In the genomic region with DNA sequence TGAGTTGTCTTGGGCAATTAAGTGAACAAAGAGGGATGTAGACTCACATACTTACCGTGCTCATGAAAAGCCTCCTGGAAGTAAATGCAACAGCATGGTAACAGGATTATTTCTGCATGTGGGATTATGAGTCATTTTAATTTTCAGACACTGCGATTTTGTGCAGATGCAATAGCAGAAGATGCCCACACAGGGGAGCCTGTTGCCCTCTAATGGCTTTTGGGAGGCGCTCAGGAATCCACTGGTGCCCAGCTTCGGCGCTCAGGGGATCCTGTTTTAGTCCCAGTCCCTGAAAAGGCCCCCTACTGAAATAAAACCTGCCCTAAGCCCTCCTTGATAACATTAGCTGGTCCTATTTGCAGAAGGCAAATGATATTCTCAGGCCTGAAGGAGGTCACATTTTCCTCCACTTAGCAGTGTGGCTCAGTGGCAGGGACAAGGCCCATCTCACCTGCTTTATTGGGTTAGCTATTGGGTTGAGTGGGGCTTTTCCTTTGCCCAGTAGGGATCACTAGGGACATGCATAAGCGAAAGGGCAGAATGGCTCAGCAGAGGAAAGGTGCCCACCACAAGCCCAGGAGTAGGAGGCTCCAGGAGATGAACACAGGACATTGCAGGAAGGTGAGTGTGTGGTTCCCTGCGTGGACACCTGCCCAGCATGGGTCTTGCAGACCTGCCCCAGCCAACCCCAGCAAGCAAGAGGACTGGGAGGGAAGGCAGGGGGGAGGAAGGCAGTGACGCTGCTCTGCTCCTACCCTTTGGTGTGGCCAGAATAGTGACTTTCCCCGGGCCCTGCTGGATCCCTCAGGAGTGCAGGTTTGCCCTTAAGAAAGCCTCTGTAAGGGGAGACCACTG, we compare ENCODE assay signal across 8 cellular contexts. TPM values are rescaled to one million over a fixed set of nuclear protein-coding genes. Genes with fewer than 3 reads are reported as not detected.
DNase-seq lines count a peak whose midpoint lies in the region; ATAC-seq, FAIRE-seq and TF ChIP-seq lines count a peak whose summit lies in the region.

No MANE protein-coding gene starts in this region.

- H3K27me3 Mint-ChIP-seq in memory B cell: peaks cover 6% of the 10 kb centered on the region

- DNase-seq in stimulated activated CD4-positive, alpha-beta T cell treated with anti-CD3 and anti-CD28 coated beads, Interleukin-12 subunit alpha, Interleukin-12 subunit beta, amount 100 ng/mL, for 48 hours (ENCODE audit: low read depth in 2 of 3, low spot score in 1 of 3): peak in 2 of 3 donors; percentile 3 to 24
- no peak for DNase-seq in stimulated activated CD4-positive, alpha-beta T cell treated with anti-CD3 and anti-CD28 coated beads, Interleukin-4, amount 100 ng/mL, for 24 hours
- DNase-seq in H54 (ENCODE audit: insufficient read length, low spot score) (peak; percentile 44), Karpas-422 (peak; percentile 85), RWPE1 (ENCODE audit: low spot score) (peak; percentile 74), dermis blood vessel endothelial cell (peak; percentile 71), memory B cell (ENCODE audit: low spot score in 2 of 2) (peak; percentile 29 to 33), vagina (ENCODE audit: extremely low spot score in 2 of 2) (peak in 1 of 2 donors; percentile 80)

- H3K36me3 Mint-ChIP-seq in memory B cell: no peaks in the 10 kb centered on the region

- POLR2A ChIA-PET in RWPE1 (lab: Yijun Ruan, JAX; ENCODE audit: low non-redundant PET): no interaction called here

- H3K36me3 ChIP-seq in Karpas-422 (ENCODE audit: insufficient read depth, low read length) (no peaks in the 10 kb centered on the region), vagina (no peaks in the 10 kb centered on the region)

- no peak overlapping the region for H3K4me2 ChIP-seq in Karpas-422 (ENCODE audit: low read depth, low read length, poor library complexity, severe bottlenecking)

- TF ChIP-seq CTCF in RWPE1 (conservative IDR thresholded peaks at IDR 0.05; ENCODE audit: low read depth): peak; percentile 91
- peak; percentile 69 to 74 (median 71) for TF ChIP-seq CTCF in vagina (IDR thresholded peaks at IDR 0.05)

- no peak overlapping the region for H2AFZ ChIP-seq in Karpas-422 (ENCODE audit: low read length)

- no peaks in the 10 kb centered on the region for H3K79me2 ChIP-seq in Karpas-422 (ENCODE audit: low read length)

- CTCF ChIA-PET in RWPE1 (lab: Yijun Ruan, JAX): interaction anchor here (0.5 to 2.0 kb wide), 9 partner anchors 15 to 526 kb away, joined by 3 to 6 read pairs (median 4); no protein-coding TSS in a partner anchor

- peak; percentile 62 for ATAC-seq in memory B cell (ENCODE audit: low read depth)

- H3K9me3 ChIP-seq in Karpas-422 (ENCODE audit: low read length) (no peaks in the 10 kb centered on the region), vagina (no peaks in the 10 kb centered on the region)

- intact Hi-C loops in vagina (cut with DNase I): loop anchor here (10.0 kb wide), 1 partner anchor 303 kb away; no protein-coding TSS in a partner anchor

- no peak overlapping the region for H3K9ac ChIP-seq in Karpas-422 (ENCODE audit: low read length)

- H3K4me3 ChIP-seq in Karpas-422 (ENCODE audit: low read length) (no peak overlapping the region), vagina (no peak overlapping the region)

- no peaks in the 10 kb centered on the region for H3K9me2 ChIP-seq in Karpas-422 (replicated peaks; ENCODE audit: insufficient read depth, low read length)

- H3K27me3 ChIP-seq in Karpas-422 (ENCODE audit: low read length) (no peaks in the 10 kb centered on the region), vagina (no peaks in the 10 kb centered on the region)

- TF ChIP-seq POLR2A in H54 (IDR thresholded peaks at IDR 0.05; ENCODE audit: low read depth, low read length): no peak
- TF ChIP-seq POLR2A in vagina (IDR thresholded peaks at IDR 0.05): no peak

- no peaks in the 10 kb centered on the region for H4K20me1 ChIP-seq in Karpas-422 (ENCODE audit: insufficient read depth, low read depth, low read length)

- peaks cover 2% of the 10 kb centered on the region for H3K4me1 Mint-ChIP-seq in memory B cell

- FAIRE-seq in H54 (lab: Jason Lieb, UNC): peak; percentile 83

- H3K9me3 Mint-ChIP-seq in memory B cell: no peaks in the 10 kb centered on the region

- H3K27ac ChIP-seq in Karpas-422 (ENCODE audit: low read length) (no peak overlapping the region), RWPE1 (no peak overlapping the region), vagina (no peak overlapping the region)

- H3K27ac Mint-ChIP-seq in memory B cell: no peak overlapping the region

- H3K4me1 ChIP-seq in Karpas-422 (ENCODE audit: low read length) (peaks cover 22% of the 10 kb centered on the region), vagina (no peaks in the 10 kb centered on the region)

- no peak overlapping the region for H3K4me3 Mint-ChIP-seq in memory B cell

RNA-seq across cellular contexts. Expression of a gene that starts 26.5 kb away (rescaled TPM):
- 1.5 and 2.5 TPM in 2 replicates for total RNA-seq in Karpas-422 (2014; rRNA removed; shearing (Covaris generic); ENCODE audit: low replicate concordance)
- total RNA-seq in dermis blood vessel endothelial cell: 1.3 and 1.5 TPM in 2 replicates
- 20.1 TPM for total RNA-seq in vagina

RNA-seq across cellular contexts. Expression of a gene that starts 35.7 kb away (rescaled TPM):
- total RNA-seq in Karpas-422 (2014; rRNA removed; shearing (Covaris generic); ENCODE audit: low replicate concordance): not detected in 2 replicates
- not detected in 2 replicates for total RNA-seq in dermis blood vessel endothelial cell
- not detected for total RNA-seq in vagina
